17 cellular contexts compared by ENCODE assay signal in the genomic region with DNA sequence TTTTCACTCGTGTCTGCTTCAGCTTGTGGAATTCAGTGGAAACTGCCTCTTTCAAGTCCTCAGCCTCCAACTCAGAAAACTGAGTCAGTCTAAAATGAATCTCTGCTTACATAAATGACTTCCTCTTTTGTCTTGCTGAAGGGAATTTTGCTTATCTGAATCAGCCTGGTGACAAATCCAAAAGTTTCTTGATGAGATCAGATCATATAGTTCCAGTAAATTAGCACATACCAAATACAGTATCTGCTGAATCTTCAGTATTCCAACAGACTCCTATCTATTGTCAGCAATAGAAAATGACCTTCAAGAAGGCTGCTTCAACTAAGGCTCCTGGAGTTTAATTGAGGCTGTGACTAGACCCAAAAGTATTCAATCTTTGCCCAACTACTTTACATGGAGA.
A peak's percentile ranks its signal among the peaks of the same experiment; 100 is the strongest.
DNase-seq lines count a peak whose midpoint lies in the region; ATAC-seq, FAIRE-seq and TF ChIP-seq lines count a peak whose summit lies in the region.
"Had no signal": no experiment of that assay in that cellular context is flagged by ENCODE, and none has a peak within 500 bp of the region (broad histone marks: within the 10 kb centered on the region; RNA-seq: fewer than 3 reads in every experiment).

No MANE protein-coding gene starts in this region.

- ATAC-seq in activated CD4-positive, alpha-beta T cell treated with anti-CD3 and anti-CD28 coated beads for 36 hours: no peak
- ATAC-seq: natural killer cell treated with Interleukin-12 subunit alpha and Interleukin-12 subunit beta and Interleukin-15 and Interleukin-18, amount 100 ng/mL, for 72 hours; right cardiac atrium; stimulated activated naive CD8-positive, alpha-beta T cell treated with anti-CD3 and anti-CD28 coated beads, Interleukin-15, Interleukin-2, amounts not matched to agents 100 U/mL and 50 U/mL, for 24 hours had no signal

- H3K27me3 Mint-ChIP-seq in activated CD4-positive, alpha-beta T cell treated with anti-CD3 and anti-CD28 coated beads for 36 hours: no peaks in the 10 kb centered on the region
- H3K27me3 Mint-ChIP-seq: natural killer cell treated with Interleukin-12 subunit alpha and Interleukin-12 subunit beta and Interleukin-15 and Interleukin-18, amount 100 ng/mL, for 72 hours had no signal

- FAIRE-seq in small intestine (lab: Jason Lieb, UNC): no peak

- TF ChIP-seq CTCF in brain microvascular endothelial cell (IDR thresholded peaks at IDR 0.05; ENCODE audit: low read depth, low read length, missing control alignments): no peak

- CTCF ChIA-PET in activated CD4-positive, alpha-beta T cell treated with anti-CD3 and anti-CD28 coated beads for 36 hours (lab: Charles Lee): no interaction called here

- peak overlapping the region; percentile 33 for H3K27ac ChIP-seq in brain microvascular endothelial cell
- no peak overlapping the region for H3K27ac ChIP-seq in small intestine (ENCODE audit: low read depth in 1 of 2, low read length in 1 of 2)
- H3K27ac ChIP-seq: C4-2B, PC-9 had no signal

- no peaks in the 10 kb centered on the region for H3K4me1 Mint-ChIP-seq in activated CD4-positive, alpha-beta T cell treated with anti-CD3 and anti-CD28 coated beads for 36 hours

- DNase-seq in EH (ENCODE audit: low read depth): peak; percentile 85
- peak; percentile 2 for DNase-seq in NCI-H226
- peak; percentile 55 for DNase-seq in brain microvascular endothelial cell
- DNase-seq in kidney tubule cell (ENCODE audit: low spot score): peak; percentile 97
- no peak for DNase-seq in activated CD4-positive, alpha-beta T cell treated with anti-CD3 and anti-CD28 coated beads for 36 hours
- DNase-seq in stimulated activated naive CD4-positive, alpha-beta T cell (lab: John Stamatoyannopoulos, UW): no peak
- no peak for DNase-seq in posterior vena cava (ENCODE audit: low spot score)
- no peak for DNase-seq in small intestine
- DNase-seq: activated CD4-positive, alpha-beta T cell treated with anti-CD3 and anti-CD28 coated beads for 48 hours; activated T-cell treated with anti-CD3 and anti-CD28 coated beads, Interleukin-2, amount 50 U/mL, for 1 hour; MG63; PC-9; right cardiac atrium; stimulated activated naive CD8-positive, alpha-beta T cell treated with anti-CD3 and anti-CD28 coated beads, Interleukin-15, Interleukin-2, amounts not matched to agents 100 U/mL and 50 U/mL, for 24 hours; T-helper 1 cell had no signal

- H3K36me3 ChIP-seq in brain microvascular endothelial cell (replicated peaks) (no peaks in the 10 kb centered on the region), small intestine (ENCODE audit: control insufficient read depth in 2 of 2, insufficient read depth in 2 of 2, low read length in 2 of 2) (no peaks in the 10 kb centered on the region)
- H3K36me3 ChIP-seq: MG63 had no signal

- 34 to 54% (median 34%) methylated on average over 1 of the region's 1 CpG for WGBS in small intestine, 3 donors

- H3K4me3 ChIP-seq in brain microvascular endothelial cell (ENCODE audit: low read depth, low read length) (no peak overlapping the region), small intestine (ENCODE audit: low read depth in 1 of 2, low read length in 2 of 2) (no peak overlapping the region)
- H3K4me3 ChIP-seq: MG63, PC-9 had no signal

- no peaks in the 10 kb centered on the region for H3K27me3 ChIP-seq in brain microvascular endothelial cell (replicated peaks)
- H3K27me3 ChIP-seq in small intestine (ENCODE audit: control insufficient read depth in 2 of 2, insufficient read depth in 2 of 2, low read length in 2 of 2): no peaks in the 10 kb centered on the region
- H3K27me3 ChIP-seq: MG63 had no signal

- no peaks in the 10 kb centered on the region for H3K9me3 Mint-ChIP-seq in activated CD4-positive, alpha-beta T cell treated with anti-CD3 and anti-CD28 coated beads for 36 hours (ENCODE audit: low read depth)

- intact Hi-C loops in activated CD4-positive, alpha-beta T cell treated with anti-CD3 and anti-CD28 coated beads for 36 hours (cut with DNase I, micrococcal nuclease): no loop called here
- intact Hi-C loops in posterior vena cava (cut with DNase I): no loop called here

- H3K9me3 ChIP-seq in small intestine (ENCODE audit: control insufficient read depth, low read depth): no peaks in the 10 kb centered on the region
- H3K9me3 ChIP-seq: MG63 had no signal

- H3K36me3 Mint-ChIP-seq in activated CD4-positive, alpha-beta T cell treated with anti-CD3 and anti-CD28 coated beads for 36 hours (ENCODE audit: low read depth): no peaks in the 10 kb centered on the region
- H3K36me3 Mint-ChIP-seq: natural killer cell treated with Interleukin-12 subunit alpha and Interleukin-12 subunit beta and Interleukin-15 and Interleukin-18, amount 100 ng/mL, for 72 hours had no signal

- POLR2A ChIA-PET in activated CD4-positive, alpha-beta T cell treated with anti-CD3 and anti-CD28 coated beads for 36 hours (lab: Charles Lee): no interaction called here

- H3K27ac Mint-ChIP-seq in activated CD4-positive, alpha-beta T cell treated with anti-CD3 and anti-CD28 coated beads for 36 hours: no peak overlapping the region
- H3K27ac Mint-ChIP-seq: natural killer cell treated with Interleukin-12 subunit alpha and Interleukin-12 subunit beta and Interleukin-15 and Interleukin-18, amount 100 ng/mL, for 72 hours had no signal

- H3K4me3 Mint-ChIP-seq in activated CD4-positive, alpha-beta T cell treated with anti-CD3 and anti-CD28 coated beads for 36 hours: no peak overlapping the region
- H3K4me3 Mint-ChIP-seq: natural killer cell treated with Interleukin-12 subunit alpha and Interleukin-12 subunit beta and Interleukin-15 and Interleukin-18, amount 100 ng/mL, for 72 hours had no signal

- in situ Hi-C loops in brain microvascular endothelial cell (cut with HindIII; ENCODE audit: low pct_ligation_motif_present, low sequenced_read_pairs): no loop called here

- no peaks in the 10 kb centered on the region for H3K4me1 ChIP-seq in small intestine (ENCODE audit: control insufficient read depth in 2 of 2, insufficient read depth in 1 of 2, low read depth in 1 of 2, low read length in 1 of 2)

Comparison
In these comparisons a context has a peak if more than half of its experiments do, and no peak if none do; other contexts are left out.
1. DNase-seq: peak in EH (single experiment), NCI-H226 (single experiment), brain microvascular endothelial cell (single experiment) and kidney tubule cell (single experiment); none in activated CD4-positive, alpha-beta T cell treated with anti-CD3 and anti-CD28 coated beads for 36 hours (single experiment), stimulated activated naive CD4-positive, alpha-beta T cell (0 of 6), posterior vena cava (single experiment) and small intestine (single experiment).